14 cellular contexts compared by ENCODE assay signal in the genomic region with DNA sequence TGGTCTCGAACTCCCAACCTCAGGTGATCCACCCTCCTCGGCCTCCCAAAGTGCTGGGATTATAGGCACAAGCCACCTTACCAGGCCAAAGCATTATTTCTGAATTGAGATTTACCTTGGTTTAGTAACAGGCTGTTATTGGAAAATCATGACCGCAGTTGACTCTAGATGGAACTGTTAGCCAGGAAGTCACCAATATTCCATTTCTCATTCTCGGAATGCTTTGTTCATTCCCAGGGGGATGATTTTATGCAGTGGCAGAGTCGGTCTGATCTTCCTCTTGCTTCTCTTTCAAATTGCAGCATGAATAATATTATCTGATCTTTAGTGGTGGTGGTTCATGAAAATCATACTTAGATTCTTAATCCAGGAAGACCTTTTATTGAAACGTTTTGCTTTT.
DNase-seq lines count a peak whose midpoint lies in the region; ATAC-seq and TF ChIP-seq lines count a peak whose summit lies in the region.
"Had no signal": no experiment of that assay in that cellular context is flagged by ENCODE, and none has a peak within 500 bp of the region (broad histone marks: within the 10 kb centered on the region; RNA-seq: fewer than 3 reads in every experiment).

No MANE protein-coding gene starts in this region.

- H4K20me1 ChIP-seq in mammary epithelial cell (ENCODE audit: insufficient read depth, low read length) (no peaks in the 10 kb centered on the region), GM23338 (replicated peaks; ENCODE audit: insufficient read depth) (no peaks in the 10 kb centered on the region)

- peaks cover 3% of the 10 kb centered on the region for H3K4me1 ChIP-seq in mammary epithelial cell (ENCODE audit: insufficient read depth, low read length)
- H3K4me1 ChIP-seq in liver (ENCODE audit: control insufficient read depth in 4 of 4, insufficient read depth in 4 of 4, low read length in 3 of 4), result peaks cover 0 to 4% (median 2%) of the 10 kb centered on the region in 4 donors
- no peaks in the 10 kb centered on the region for H3K4me1 ChIP-seq in GM23338 (ENCODE audit: insufficient read depth)
- no peaks in the 10 kb centered on the region for H3K4me1 ChIP-seq in lower lobe of right lung
- H3K4me1 ChIP-seq: right atrium auricular region had no signal

- no peak overlapping the region for H3K27ac Mint-ChIP-seq in GM23338
- H3K27ac Mint-ChIP-seq: activated T-helper 1 cell treated with anti-CD3 and anti-CD28 coated beads, Interleukin-12 subunit alpha, Interleukin-12 subunit beta, Interleukin-2, Interleukin-4 antibody, amounts not matched to agents 30 ng/mL and 10 ng/mL and 1 ng/mL, durations not matched to agents 14 hours and 24 hours and 36 hours; type B pancreatic cell had no signal

- H3K79me2 ChIP-seq in mammary epithelial cell (ENCODE audit: insufficient read depth, low read length) (no peaks in the 10 kb centered on the region), GM23338 (replicated peaks; ENCODE audit: insufficient read depth) (no peaks in the 10 kb centered on the region)

- H3K36me3 ChIP-seq in mammary epithelial cell (ENCODE audit: insufficient read depth, low read length) (no peaks in the 10 kb centered on the region), liver (ENCODE audit: control insufficient read depth in 4 of 4, insufficient read depth in 3 of 4, low read depth in 1 of 4, low read length in 3 of 4) (no peaks in the 10 kb centered on the region), GM23338 (ENCODE audit: insufficient read depth) (no peaks in the 10 kb centered on the region), lower lobe of right lung (no peaks in the 10 kb centered on the region)
- H3K36me3 ChIP-seq: right atrium auricular region had no signal

- ATAC-seq in GM23338 (no peak), HG03045 (IDR thresholded peaks at IDR 0.05; ENCODE audit: unreplicated experiment) (no peak), lower lobe of right lung (no peak)

- intact Hi-C loops in mammary epithelial cell (cut with micrococcal nuclease) (loop anchor here (2.0 to 5.0 kb wide), 4 partner anchors 46 to 449 kb away; partner anchors contain the start of gene MBNL1), lower lobe of right lung (cut with DNase I) (no loop called here)

- dilution Hi-C loops in mammary epithelial cell (cut with HindIII; ENCODE audit: low sequenced_read_pairs), result no loop called here

- CTCF ChIA-PET in mammary epithelial cell (lab: Charles Lee; ENCODE audit: low non-redundant PET), result no interaction called here

- no peak overlapping the region for H3K9ac ChIP-seq in mammary epithelial cell (ENCODE audit: insufficient read depth, low read length)
- no peak overlapping the region for H3K9ac ChIP-seq in liver (ENCODE audit: low read depth in 1 of 2, low read length in 2 of 2)

- H3K27me3 Mint-ChIP-seq in GM23338 (ENCODE audit: insufficient read depth, low read depth, poor library complexity), result no peaks in the 10 kb centered on the region
- H3K27me3 Mint-ChIP-seq: type B pancreatic cell had no signal

- H3K27ac ChIP-seq in mammary epithelial cell (ENCODE audit: insufficient read depth, low read depth, low read length) (no peak overlapping the region), liver (ENCODE audit: low read depth in 1 of 2, low read length in 2 of 2) (no peak overlapping the region), GM23338 (ENCODE audit: low read depth) (no peak overlapping the region), lower lobe of right lung (no peak overlapping the region)
- H3K27ac ChIP-seq: right atrium auricular region had no signal

- H3K4me2 ChIP-seq in mammary epithelial cell (ENCODE audit: insufficient read depth, low read depth, low read length) (no peak overlapping the region), GM23338 (no peak overlapping the region)

- H3K4me1 Mint-ChIP-seq in GM23338, result no peaks in the 10 kb centered on the region

- H3K27me3 ChIP-seq in mammary epithelial cell (ENCODE audit: insufficient read depth, low read length) (no peaks in the 10 kb centered on the region), liver (ENCODE audit: control insufficient read depth in 4 of 4, insufficient read depth in 4 of 4, low read length in 3 of 4) (no peaks in the 10 kb centered on the region), GM23338 (ENCODE audit: insufficient read depth) (no peaks in the 10 kb centered on the region), lower lobe of right lung (ENCODE audit: low read depth) (no peaks in the 10 kb centered on the region)
- H3K27me3 ChIP-seq: right atrium auricular region had no signal

- H2AFZ ChIP-seq in mammary epithelial cell (ENCODE audit: low read depth, low read length) (peak overlapping the region; percentile 7), GM23338 (no peak overlapping the region)

- WGBS in mammary epithelial cell (ENCODE audit: low coverage, missing lambda C conversion rate), result 71% methylated on average over 6 of the region's 6 CpGs
- 70% methylated on average over 6 of the region's 6 CpGs for WGBS in liver

- H3K9me3 ChIP-seq in mammary epithelial cell (replicated peaks; ENCODE audit: insufficient read depth, low read length) (no peaks in the 10 kb centered on the region), liver (ENCODE audit: control insufficient read depth in 4 of 4, low read length in 3 of 4) (no peaks in the 10 kb centered on the region), lower lobe of right lung (peaks cover 5% of the 10 kb centered on the region)
- H3K9me3 ChIP-seq: right atrium auricular region had no signal

- DNase-seq in AG08396 (ENCODE audit: low spot score) (peak; percentile 14), HS-5 (ENCODE audit: low read depth) (peak; percentile 8), mammary epithelial cell (no peak), GM23338 (ENCODE audit: low spot score) (no peak), NCI-H1092 (lab: John Stamatoyannopoulos, UW) (no peak), lower lobe of right lung (no peak)
- DNase-seq: activated CD4-positive, CD25-positive, alpha-beta regulatory T cell; caudate nucleus; SIG-M5 had no signal

- BruUV-seq in mammary epithelial cell (replicated peaks; lab: Mats Ljungman, UMichigan), result no TSS peak

- no peaks in the 10 kb centered on the region for H3K9me2 ChIP-seq in GM23338 (ENCODE audit: insufficient read depth)

- no peaks in the 10 kb centered on the region for H3K36me3 Mint-ChIP-seq in GM23338 (ENCODE audit: low read depth)
- H3K36me3 Mint-ChIP-seq: type B pancreatic cell had no signal

- no peak overlapping the region for H3K4me3 Mint-ChIP-seq in GM23338
- H3K4me3 Mint-ChIP-seq: activated T-helper 1 cell treated with anti-CD3 and anti-CD28 coated beads, Interleukin-12 subunit alpha, Interleukin-12 subunit beta, Interleukin-2, Interleukin-4 antibody, amounts not matched to agents 30 ng/mL and 10 ng/mL and 1 ng/mL, durations not matched to agents 14 hours and 24 hours and 36 hours; type B pancreatic cell had no signal

- TF ChIP-seq CTCF in mammary epithelial cell (conservative IDR thresholded peaks at IDR 0.05 in 1 of 2, IDR thresholded peaks at IDR 0.05 in 1 of 2; ENCODE audit: extremely low read depth in 1 of 2, insufficient read depth in 1 of 2, low read depth in 1 of 2, low read length in 2 of 2) (peak in 1 of 2 donors; percentile 13), liver (IDR thresholded peaks at IDR 0.05; ENCODE audit: low read depth, low read length, missing input control) (no peak), GM23338 (conservative IDR thresholded peaks at IDR 0.05; ENCODE audit: low read depth in 2 of 2) (0 out of 4 replicates have a peak, but pooled peaks of 1 of the 2 experiments have one; percentile 17), lower lobe of right lung (IDR thresholded peaks at IDR 0.05) (no peak)

- TF ChIP-seq RAD21 in liver (IDR thresholded peaks at IDR 0.05), result peak; percentile 57 to 60

- H3K9me3 Mint-ChIP-seq in GM23338, result no peaks in the 10 kb centered on the region
- H3K9me3 Mint-ChIP-seq: activated T-helper 1 cell treated with anti-CD3 and anti-CD28 coated beads, Interleukin-12 subunit alpha, Interleukin-12 subunit beta, Interleukin-2, Interleukin-4 antibody, amounts not matched to agents 30 ng/mL and 10 ng/mL and 1 ng/mL, durations not matched to agents 14 hours and 24 hours and 36 hours; type B pancreatic cell had no signal

- in situ Hi-C loops in mammary epithelial cell (cut with MboI; ENCODE audit: low sequenced_read_pairs in 2 of 2), result loop anchor here (5.0 to 10.0 kb wide), 2 partner anchors 369 to 372 kb away; no protein-coding TSS in a partner anchor

- no peak overlapping the region for H3K4me3 ChIP-seq in mammary epithelial cell (replicated peaks in 1 of 3; ENCODE audit: insufficient read depth in 1 of 3, low read depth in 2 of 3, low read length in 3 of 3)
- H3K4me3 ChIP-seq in liver (ENCODE audit: low read depth in 1 of 3, low read length in 3 of 3), result no peak overlapping the region
- no peak overlapping the region for H3K4me3 ChIP-seq in GM23338
- H3K4me3 ChIP-seq in lower lobe of right lung, result no peak overlapping the region
- H3K4me3 ChIP-seq: right atrium auricular region had no signal

- no peaks in the 10 kb centered on the region for H3F3A ChIP-seq in GM23338 (replicated peaks; ENCODE audit: low read depth)

TF ChIP-seq in liver, 16 proteins besides CTCF, POLR2A, EP300 and RAD21 (continues in another document):
- TF ChIP-seq SP1 (IDR thresholded peaks at IDR 0.05) (no peak), GABPA (IDR thresholded peaks at IDR 0.05 in 1 of 2, conservative IDR thresholded peaks at IDR 0.05 in 1 of 2) (no peak), FOXA1 (IDR thresholded peaks at IDR 0.05) (no peak), RXRA (IDR thresholded peaks at IDR 0.05) (no peak), YY1 (IDR thresholded peaks at IDR 0.05) (no peak)

TF ChIP-seq in GM23338, 12 proteins besides CTCF, POLR2A, EP300 and RAD21 (continues in another document):
- no peak for TF ChIP-seq ZNF331 (CRISPR knock-in tag; IDR thresholded peaks at IDR 0.05; ENCODE audit: low read depth)

Comparison
In these comparisons a context has a peak if more than half of its experiments do, and no peak if none do; other contexts are left out.
1. DNase-seq: peak in AG08396 (single experiment) and HS-5 (single experiment); none in mammary epithelial cell (single experiment), GM23338 (single experiment), NCI-H1092 (single experiment) and lower lobe of right lung (single experiment).